Comparison of ENCODE assay signal across 28 cellular contexts in genomic region chr22:42984397-42984796, GRCh38. TPM values are rescaled to one million over a fixed set of nuclear protein-coding genes. Genes with fewer than 3 reads are reported as not detected.
DNase-seq lines count a peak whose midpoint lies in the region; ATAC-seq, FAIRE-seq and TF ChIP-seq lines count a peak whose summit lies in the region.
"Had no signal": no experiment of that assay in that cellular context is flagged by ENCODE, and none has a peak within 500 bp of the region (broad histone marks: within the 10 kb centered on the region; RNA-seq: fewer than 3 reads in every experiment).

No MANE protein-coding gene starts in this region.

- TF ChIP-seq POLR2A in HepG2 (IDR thresholded peaks at IDR 0.05; ENCODE audit: insufficient read depth in 1 of 2, low read depth in 2 of 2, low read length in 2 of 2) (no peak), right lobe of liver (IDR thresholded peaks at IDR 0.05) (no peak), GM12892 (IDR thresholded peaks at IDR 0.05; ENCODE audit: low read depth, low read length) (no peak)

- no peak overlapping the region for H3K4ac ChIP-seq in neuronal stem cell (ENCODE audit: low read length)

- H3K4me2 ChIP-seq in HepG2 (ENCODE audit: low read depth, low read length): no peak overlapping the region
- H3K4me2 ChIP-seq in neuronal stem cell (ENCODE audit: insufficient read depth, low read length, poor library complexity, severe bottlenecking): no peak overlapping the region

- POLR2A ChIA-PET in HepG2 (lab: Yijun Ruan, JAX): interaction anchor here (2.1 to 2.8 kb wide), 2 partner anchors 10 to 31 kb away, joined by 5 to 13 read pairs; partner anchors contain the start of gene PACSIN2

- CTCF ChIA-PET in HepG2 (lab: Yijun Ruan, JAX; ENCODE audit: low intra/inter-chr PET ratio, low total read pairs): no interaction called here

- H3K23ac ChIP-seq in neuronal stem cell (ENCODE audit: low read depth, low read length, poor library complexity): no peak overlapping the region

- no peak overlapping the region for H2BK12ac ChIP-seq in neuronal stem cell (ENCODE audit: low read length)

- peaks cover 25% of the 10 kb centered on the region for H4K20me1 ChIP-seq in HepG2 (ENCODE audit: insufficient read depth, low read length)

- H3K9me3 ChIP-seq in HepG2 (ENCODE audit: low read length): no peaks in the 10 kb centered on the region
- H3K9me3 ChIP-seq in right lobe of liver: no peaks in the 10 kb centered on the region
- no peaks in the 10 kb centered on the region for H3K9me3 ChIP-seq in colonic mucosa
- H3K9me3 ChIP-seq in neuronal stem cell (replicated peaks in 1 of 2; ENCODE audit: control insufficient read depth in 2 of 2, insufficient read depth in 1 of 2, low read depth in 1 of 2, low read length in 2 of 2): peaks cover 0 to 1% of the 10 kb centered on the region in 2 donors
- H3K9me3 ChIP-seq: upper lobe of right lung had no signal

- H3K18ac ChIP-seq in neuronal stem cell (ENCODE audit: low read length): no peak overlapping the region

- no peak overlapping the region for H4K8ac ChIP-seq in neuronal stem cell (ENCODE audit: low read depth, low read length)

- WGBS in HepG2 (ENCODE audit: low lambda C conversion rate): 84% methylated on average over 4 of the region's 4 CpGs
- WGBS in right lobe of liver (ENCODE audit: insufficient coverage, low coverage, low lambda C conversion rate, missing lambda C conversion rate): 87% methylated on average over 2 of the region's 4 CpGs
- WGBS in neuronal stem cell (ENCODE audit: extremely low coverage in 2 of 2, insufficient read length in 2 of 2, insufficient replicate concordance in 1 of 2), 2 donors: no CpG with 5 or more reads among the region's 4 CpGs

- H2AK5ac ChIP-seq in neuronal stem cell (ENCODE audit: low read depth, low read length): no peak overlapping the region

- no peak for TF ChIP-seq CTCF in HepG2 (CRISPR knock-in tag; IDR thresholded peaks at IDR 0.05)
- no peak for TF ChIP-seq CTCF in right lobe of liver (IDR thresholded peaks at IDR 0.05)
- no peak for TF ChIP-seq CTCF in colonic mucosa (IDR thresholded peaks at IDR 0.05)

- no peak for TF ChIP-seq RAD21 in HepG2 (CRISPR knock-in tag; IDR thresholded peaks at IDR 0.05)

- peaks cover 72% of the 10 kb centered on the region for H3K4me1 ChIP-seq in HepG2 (ENCODE audit: insufficient read depth, low read length)
- H3K4me1 ChIP-seq in right lobe of liver: no peaks in the 10 kb centered on the region
- peaks cover 14% of the 10 kb centered on the region for H3K4me1 ChIP-seq in colonic mucosa
- H3K4me1 ChIP-seq in neuronal stem cell (ENCODE audit: control insufficient read depth in 2 of 2, insufficient read depth in 1 of 2, low read depth in 1 of 2, low read length in 2 of 2): peaks cover 10 to 15% of the 10 kb centered on the region in 2 donors
- H3K4me1 ChIP-seq: upper lobe of right lung had no signal

- no peak for ATAC-seq in HepG2
- ATAC-seq in right lobe of liver: no peak
- no peak for ATAC-seq in GM18511 (IDR thresholded peaks at IDR 0.05; ENCODE audit: unreplicated experiment)

- H3K4me3 ChIP-seq in HepG2 (replicated peaks in 1 of 3; ENCODE audit: insufficient read depth in 1 of 3, low read depth in 2 of 3, low read length in 3 of 3): no peak overlapping the region
- H3K4me3 ChIP-seq in right lobe of liver: no peak overlapping the region
- no peak overlapping the region for H3K4me3 ChIP-seq in colonic mucosa
- no peak overlapping the region for H3K4me3 ChIP-seq in neuronal stem cell (ENCODE audit: low read length in 2 of 2)
- H3K4me3 ChIP-seq: cardiac muscle cell, upper lobe of right lung had no signal

- no peak overlapping the region for H2BK15ac ChIP-seq in neuronal stem cell (ENCODE audit: low read length)

- no peak for FAIRE-seq in HepG2 (lab: Jason Lieb, UNC)
- no peak for FAIRE-seq in GM12892 (lab: Jason Lieb, UNC)
- FAIRE-seq: A204.1, colon, RCC 7860 had no signal

- peaks cover 70% of the 10 kb centered on the region for H3K79me2 ChIP-seq in HepG2 (ENCODE audit: insufficient read depth, low read length)

- intact Hi-C loops in HepG2 (cut with micrococcal nuclease; ENCODE audit: unreplicated experiment): no loop called here
- intact Hi-C loops in right lobe of liver (cut with DNase I): loop anchor here in 1 of 2 donors (10.0 kb wide), 1 partner anchor 110 kb away; no protein-coding TSS in a partner anchor
- intact Hi-C loops in colonic mucosa (cut with DNase I): no loop called here

- H3K79me1 ChIP-seq in neuronal stem cell (ENCODE audit: low read depth, low read length): peaks cover 14% of the 10 kb centered on the region

- H3K27ac ChIP-seq in HepG2 (ENCODE audit: extremely low read length, insufficient read depth, low read length): peak overlapping the region; percentile 30
- H3K27ac ChIP-seq in right lobe of liver: no peak overlapping the region
- peak overlapping the region; percentile 37 for H3K27ac ChIP-seq in colonic mucosa
- H3K27ac ChIP-seq in neuronal stem cell (replicated peaks; ENCODE audit: low read length): peak overlapping the region; percentile 16
- H3K27ac ChIP-seq: cardiac muscle cell, epithelial cell of prostate, upper lobe of right lung, WERI-Rb-1 had no signal

- H3K36me3 ChIP-seq in HepG2 (replicated peaks in 1 of 2; ENCODE audit: control insufficient read depth in 1 of 2, insufficient read depth in 2 of 2, low read length in 2 of 2) (peaks cover 0 to 3% of the 10 kb centered on the region in 2 experiments; a peak in 1 of 5 replicates), right lobe of liver (no peaks in the 10 kb centered on the region), colonic mucosa (no peaks in the 10 kb centered on the region), neuronal stem cell (replicated peaks in 1 of 2; ENCODE audit: control insufficient read depth in 2 of 2, insufficient read depth in 2 of 2, low read length in 2 of 2) (no peaks in the 10 kb centered on the region)
- H3K36me3 ChIP-seq: cardiac muscle cell, upper lobe of right lung, WERI-Rb-1 had no signal

- TF ChIP-seq EP300 in HepG2 (IDR thresholded peaks at IDR 0.05; ENCODE audit: low read depth in 2 of 2, low read length in 2 of 2) (no peak), HepG2 (CRISPR knock-in tag; IDR thresholded peaks at IDR 0.05; ENCODE audit: borderline replicate concordance) (no peak)

- no TSS peak for BruUV-seq in HepG2 (replicated peaks; lab: Mats Ljungman, UMichigan)

- DNase-seq in HepG2 (ENCODE audit: low spot score) (no peak), right lobe of liver (no peak), colonic mucosa (no peak), neuronal stem cell (ENCODE audit: low spot score) (no peak), GM12892 (ENCODE audit: insufficient read length) (no peak), NCI-H69 (lab: John Stamatoyannopoulos, UW) (no peak), NCI-H345 treated with DMSO at 0.1 percent for 48 hours (lab: John Stamatoyannopoulos, UW; ENCODE audit: unreplicated experiment) (no peak)
- DNase-seq: activated CD4-positive, alpha-beta T cell treated with anti-CD3 and anti-CD28 coated beads for 48 hours; activated effector memory CD4-positive, alpha-beta T cell treated with Interleukin-2 at 50 U/mL for 16 hours; aorta; effector CD8-positive, alpha-beta T cell; H7; KG1; mammary epithelial cell; NCI-H1417; NCI-H2029 treated with DMSO at 0.1 percent for 48 hours; stimulated activated CD4-positive, alpha-beta T cell treated with anti-CD3 and anti-CD28 coated beads, Interleukin-4, amount 100 ng/mL, for 24 hours; substantia nigra; SW 1271; T1000; upper lobe of right lung; WERI-Rb-1 had no signal

- in situ Hi-C loops in HepG2 (cut with HindIII; ENCODE audit: extremely low pct_ligation_motif_present, low pct_unique_long_range_greater_than_20kb): no loop called here

- H2AFZ ChIP-seq in HepG2 (ENCODE audit: low read length) (no peak overlapping the region), neuronal stem cell (ENCODE audit: low read length) (no peak overlapping the region)

- H2BK5ac ChIP-seq in neuronal stem cell (ENCODE audit: low read length): no peak overlapping the region

- H3K9ac ChIP-seq in HepG2 (ENCODE audit: insufficient read depth, low read depth, low read length): no peak overlapping the region
- peak overlapping the region in 1 of 2 donors; percentile 28 for H3K9ac ChIP-seq in colonic mucosa (ENCODE audit: low read depth in 2 of 2, low read length in 2 of 2)
- no peak overlapping the region for H3K9ac ChIP-seq in neuronal stem cell (ENCODE audit: low read depth, low read length, poor library complexity)

- H4K91ac ChIP-seq in neuronal stem cell (ENCODE audit: low read depth, low read length, poor library complexity): no peak overlapping the region

- H2BK120ac ChIP-seq in neuronal stem cell (ENCODE audit: low read depth, low read length): no peak overlapping the region

- no peak overlapping the region for H3K14ac ChIP-seq in neuronal stem cell (ENCODE audit: low read length)

- H3K27me3 ChIP-seq in HepG2 (ENCODE audit: control insufficient read depth in 1 of 2, insufficient read depth in 2 of 2, low read length in 2 of 2) (no peaks in the 10 kb centered on the region), right lobe of liver (no peaks in the 10 kb centered on the region), colonic mucosa (no peaks in the 10 kb centered on the region), neuronal stem cell (ENCODE audit: control insufficient read depth in 3 of 3, insufficient read depth in 3 of 3, low read depth in 1 of 3, low read length in 3 of 3) (no peaks in the 10 kb centered on the region)
- H3K27me3 ChIP-seq: cardiac muscle cell, upper lobe of right lung had no signal

RNA-seq across cellular contexts. Expression of gene PACSIN2, which starts 30.6 kb away (rescaled TPM):
- 54.1 and 65.1 TPM in 2 replicates for total RNA-seq in HepG2 (2016; rRNA removed; fragmentation: Illumina TruSeq; extraction: Trizol)
- 5.4 and 5.7 TPM in 2 replicates for total RNA-seq in HepG2 (2016; cell fraction: cytosol; rRNA removed; fragmentation: Illumina TruSeq; extraction: Trizol; ENCODE audit: low read depth)
- total RNA-seq in HepG2 (2016; cell fraction: insoluble cytoplasmic fraction; rRNA removed; fragmentation: Illumina TruSeq; extraction: Trizol): 53.7 and 62.1 TPM in 2 replicates
- total RNA-seq in HepG2 (2016; cell fraction: membrane; rRNA removed; fragmentation: Illumina TruSeq; extraction: Trizol): 15.4 and 16.7 TPM in 2 replicates
- 35.2 and 37.4 TPM in 2 replicates for total RNA-seq in HepG2 (2016; cell fraction: nucleus; rRNA removed; fragmentation: Illumina TruSeq; extraction: Trizol)
- polyA plus RNA-seq in HepG2 (2011; rRNA removed): 64.1 and 68.8 TPM in 2 replicates
- 70.2 and 76.7 TPM in 2 replicates for polyA plus RNA-seq in HepG2 (2011; cell fraction: cytosol; rRNA removed)
- polyA plus RNA-seq in HepG2 (2011; cell fraction: nucleus; rRNA removed): 42.1 and 45.1 TPM in 2 replicates
- polyA plus RNA-seq in HepG2 (2012): 42.2 and 49.5 TPM in 2 replicates
- 3.1 and 3.5 TPM in 2 replicates for polyA plus RNA-seq in HepG2 (2016; cell fraction: cytosol; fragmentation: Illumina TruSeq; extraction: Trizol; ENCODE audit: low read depth)
- 60.9 and 68.0 TPM in 2 replicates for polyA plus RNA-seq in HepG2 (2016; cell fraction: insoluble cytoplasmic fraction; fragmentation: Illumina TruSeq; extraction: Trizol; ENCODE audit: low read depth)
- polyA plus RNA-seq in HepG2 (2016; cell fraction: membrane; fragmentation: Illumina TruSeq; extraction: Trizol; ENCODE audit: low read depth): 8.6 and 9.2 TPM in 2 replicates
- 40.7 and 42.6 TPM in 2 replicates for polyA plus RNA-seq in HepG2 (2016; cell fraction: nucleus; fragmentation: Illumina TruSeq; extraction: Trizol; ENCODE audit: insufficient read depth, low read depth)
- 20.8 and 43.5 TPM in 2 replicates for polyA minus RNA-seq in HepG2 (2011; rRNA and poly(A)+ RNA removed; ENCODE audit: low replicate concordance)
- 26.2 and 26.4 TPM in 2 replicates for polyA minus RNA-seq in HepG2 (2011; cell fraction: cytosol; rRNA and poly(A)+ RNA removed)
- 29.3 and 33.6 TPM in 2 replicates for polyA minus RNA-seq in HepG2 (2011; cell fraction: nucleus; rRNA and poly(A)+ RNA removed)
- total RNA-seq in right lobe of liver: 10 to 100 TPM; 21.4 to 67.0 (median 47.1) TPM
- total RNA-seq in colonic mucosa: 100 to 1,000 TPM; 143 to 160 TPM
- 34.2 TPM for polyA plus RNA-seq in neuronal stem cell (2013, experiment 1 of 2)
- 34.2 TPM for polyA plus RNA-seq in neuronal stem cell (2013, experiment 2 of 2)
- polyA plus RNA-seq in GM12892 (2012; ENCODE audit: missing spikeins): 32.2 TPM

Comparison
In these comparisons a context has a peak if more than half of its experiments do, and no peak if none do; other contexts are left out.
1. H3K27ac ChIP-seq: peak in HepG2 (single experiment), colonic mucosa (single experiment) and neuronal stem cell (single experiment); none in right lobe of liver (0 of 3).